In genomic region chr15:53305101-53305500, GRCh38 we compare ENCODE assay signal across 8 cellular contexts.
"Had no signal": no experiment of that assay in that cellular context is flagged by ENCODE, and none has a peak within 500 bp of the region (broad histone marks: within the 10 kb centered on the region; RNA-seq: fewer than 3 reads in every experiment).

No MANE protein-coding gene starts in this region.

- FAIRE-seq: G401.6, GM12878, GM12891, GM12892, GM18507, GM19239 had no signal

- H3K4me3 ChIP-seq: GM12878 had no signal

- DNase-seq: GDM1, GF-D8 had no signal

- ATAC-seq: GM12878 had no signal
